In the genomic region with DNA sequence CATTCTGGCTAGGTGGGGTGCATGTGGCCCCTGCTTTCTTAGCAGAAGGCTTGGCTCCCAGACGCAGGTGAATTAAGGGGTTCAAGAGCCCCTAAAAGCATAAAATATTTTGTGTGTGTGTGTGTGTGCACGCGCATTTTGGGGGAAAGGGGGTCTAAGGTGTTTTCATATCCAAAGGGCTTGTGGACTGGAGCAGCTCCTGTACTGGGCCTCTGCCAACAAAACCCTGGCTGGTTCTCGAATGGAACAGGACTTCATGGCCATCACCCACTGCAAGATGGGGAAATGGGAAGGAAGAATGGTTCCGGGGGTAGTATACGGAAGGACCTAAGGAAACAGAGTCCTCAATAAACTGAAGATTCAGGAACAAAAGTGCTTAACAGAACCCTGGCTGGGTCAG, we compare ENCODE assay signal across 8 cellular contexts. TPM values are rescaled to one million over a fixed set of nuclear protein-coding genes. Genes with fewer than 3 reads are reported as not detected.
DNase-seq lines count a peak whose midpoint lies in the region; ATAC-seq and TF ChIP-seq lines count a peak whose summit lies in the region.
"Had no signal": no experiment of that assay in that cellular context is flagged by ENCODE, and none has a peak within 500 bp of the region (broad histone marks: within the 10 kb centered on the region; RNA-seq: fewer than 3 reads in every experiment).

No MANE protein-coding gene starts in this region.

- intact Hi-C loops in activated CD8-positive, alpha-beta T cell treated with anti-CD3 and anti-CD28 coated beads for 36 hours (cut with micrococcal nuclease) = no loop called here

- no peaks in the 10 kb centered on the region for H3K27me3 ChIP-seq in DND-41 (ENCODE audit: insufficient read depth, low read length, poor library complexity)
- H3K27me3 ChIP-seq in neural cell (ENCODE audit: insufficient read depth, low read depth, low read length) = no peaks in the 10 kb centered on the region
- H3K27me3 ChIP-seq: brain microvascular endothelial cell had no signal

- peaks cover 42% of the 10 kb centered on the region for H3K4me1 ChIP-seq in DND-41 (ENCODE audit: insufficient read depth, low read length)

- peaks cover 50% of the 10 kb centered on the region for H3K4me1 Mint-ChIP-seq in activated CD8-positive, alpha-beta T cell treated with anti-CD3 and anti-CD28 coated beads for 36 hours (ENCODE audit: low read depth)

- H3K9me3 ChIP-seq in DND-41 (ENCODE audit: insufficient read depth, low read length, severe bottlenecking) (no peaks in the 10 kb centered on the region), neural cell (ENCODE audit: low read length) (no peaks in the 10 kb centered on the region)

- no peak for ATAC-seq in DND-41 (ENCODE audit: insufficient read depth, low read depth)
- no peak for ATAC-seq in activated CD8-positive, alpha-beta T cell treated with anti-CD3 and anti-CD28 coated beads for 36 hours
- ATAC-seq in HG02870 (IDR thresholded peaks at IDR 0.05; ENCODE audit: unreplicated experiment) = no peak

- H3K9me2 ChIP-seq in neural cell (ENCODE audit: insufficient read depth, low read length) = no peaks in the 10 kb centered on the region

- peak overlapping the region; percentile 49 for H3K27ac Mint-ChIP-seq in activated CD8-positive, alpha-beta T cell treated with anti-CD3 and anti-CD28 coated beads for 36 hours

- no peak for TF ChIP-seq EP300 in neural cell (conservative IDR thresholded peaks at IDR 0.05; ENCODE audit: poor library complexity, severe bottlenecking)

- DNase-seq in DND-41 (no peak), NCI-H128 (lab: John Stamatoyannopoulos, UW; ENCODE audit: unreplicated experiment) (no peak)
- DNase-seq in activated CD8-positive, alpha-beta T cell treated with anti-CD3 and anti-CD28 coated beads for 36 hours = no peak
- DNase-seq in stimulated activated CD4-positive, alpha-beta T cell treated with anti-CD3 and anti-CD28 coated beads, Interleukin-1b, Interleukin-23, amount 100 ng/mL, for 48 hours = no peak

- POLR2A ChIA-PET in activated CD8-positive, alpha-beta T cell treated with anti-CD3 and anti-CD28 coated beads for 36 hours (lab: Charles Lee) = interaction anchor here (1.0 to 36.0 kb wide), 5 partner anchors 10 to 52 kb away, joined by 3 to 1266 read pairs (median 11); a partner anchor contains a TSS

- peak overlapping the region; percentile 49; the same call in 1 of the 2 replicates for H3K9ac ChIP-seq in DND-41 (ENCODE audit: low read depth, low read length)
- H3K9ac ChIP-seq in neural cell (ENCODE audit: low read length) = peak overlapping the region; percentile 98

- no peak for TF ChIP-seq CTCF in DND-41 (IDR thresholded peaks at IDR 0.05; ENCODE audit: borderline replicate concordance, extremely low read depth, low read length, poor library complexity, severe bottlenecking)
- TF ChIP-seq CTCF in activated CD8-positive, alpha-beta T cell treated with anti-CD3 and anti-CD28 coated beads for 36 hours (IDR thresholded peaks at IDR 0.05) = no peak
- TF ChIP-seq CTCF in neural cell (IDR thresholded peaks at IDR 0.05; ENCODE audit: poor library complexity, severe bottlenecking) = no peak

- H3K36me3 ChIP-seq in DND-41 (ENCODE audit: insufficient read depth, low read length) (peaks cover 46% of the 10 kb centered on the region), neural cell (ENCODE audit: insufficient read depth, low read length) (no peaks in the 10 kb centered on the region)
- H3K36me3 ChIP-seq: brain microvascular endothelial cell had no signal

- H3K27ac ChIP-seq in DND-41 (ENCODE audit: low read length) = no peak overlapping the region
- peak overlapping the region; percentile 94 for H3K27ac ChIP-seq in neural cell (ENCODE audit: low read length)

- H3K4me2 ChIP-seq in DND-41 (ENCODE audit: insufficient read depth, low read length) (peak overlapping the region; percentile 59; the same call in 1 of the 2 replicates), neural cell (ENCODE audit: low read length) (no peak overlapping the region)

- H3K79me2 ChIP-seq in DND-41 (ENCODE audit: insufficient read depth, low read length) (peaks cover 18% of the 10 kb centered on the region), neural cell (replicated peaks; ENCODE audit: insufficient read depth, low read length) (peaks cover 6% of the 10 kb centered on the region)

- H2AFZ ChIP-seq in DND-41 (ENCODE audit: low read depth, low read length) (no peak overlapping the region), neural cell (ENCODE audit: low read depth, low read length) (no peak overlapping the region)

- no peaks in the 10 kb centered on the region for H3K9me3 Mint-ChIP-seq in activated CD8-positive, alpha-beta T cell treated with anti-CD3 and anti-CD28 coated beads for 36 hours
- H3K9me3 Mint-ChIP-seq: natural killer cell treated with Interleukin-12 subunit alpha and Interleukin-12 subunit beta and Interleukin-15 and Interleukin-18, amount 100 ng/mL, for 72 hours had no signal

- no peak overlapping the region for H3K4me3 Mint-ChIP-seq in activated CD8-positive, alpha-beta T cell treated with anti-CD3 and anti-CD28 coated beads for 36 hours

- H4K20me1 ChIP-seq in DND-41 (ENCODE audit: insufficient read depth, low read length) (0 out of 2 replicates have a peak, but pooled peaks cover under 1% of the 10 kb centered on the region), neural cell (ENCODE audit: insufficient read depth) (no peaks in the 10 kb centered on the region)

- H3K4me3 ChIP-seq in DND-41 (ENCODE audit: low read depth in 1 of 2, low read length in 2 of 2) (no peak overlapping the region), neural cell (ENCODE audit: low read length) (no peak overlapping the region)

- TF ChIP-seq RAD21 in neural cell (conservative IDR thresholded peaks at IDR 0.05) = no peak

- H3F3A ChIP-seq in neural cell (ENCODE audit: insufficient read depth, low read length, poor library complexity, severe bottlenecking) = peaks cover 8% of the 10 kb centered on the region

- no peaks in the 10 kb centered on the region for H3K27me3 Mint-ChIP-seq in activated CD8-positive, alpha-beta T cell treated with anti-CD3 and anti-CD28 coated beads for 36 hours
- H3K27me3 Mint-ChIP-seq: natural killer cell treated with Interleukin-12 subunit alpha and Interleukin-12 subunit beta and Interleukin-15 and Interleukin-18, amount 100 ng/mL, for 72 hours had no signal

- CTCF ChIA-PET in activated CD8-positive, alpha-beta T cell treated with anti-CD3 and anti-CD28 coated beads for 36 hours (lab: Charles Lee) = interaction anchor here (0.7 to 7.3 kb wide), 15 partner anchors 9 to 189 kb away, joined by 3 to 108 read pairs (median 14); a partner anchor contains a TSS

- peaks cover 36% of the 10 kb centered on the region for H3K36me3 Mint-ChIP-seq in activated CD8-positive, alpha-beta T cell treated with anti-CD3 and anti-CD28 coated beads for 36 hours (ENCODE audit: low read depth)
- H3K36me3 Mint-ChIP-seq: natural killer cell treated with Interleukin-12 subunit alpha and Interleukin-12 subunit beta and Interleukin-15 and Interleukin-18, amount 100 ng/mL, for 72 hours had no signal

TF ChIP-seq in neural cell, 6 proteins besides CTCF, POLR2A, EP300 and RAD21:
- TF ChIP-seq MXI1 (conservative IDR thresholded peaks at IDR 0.05; ENCODE audit: poor library complexity, severe bottlenecking) = no peak
- TF ChIP-seq, protein P1, sequence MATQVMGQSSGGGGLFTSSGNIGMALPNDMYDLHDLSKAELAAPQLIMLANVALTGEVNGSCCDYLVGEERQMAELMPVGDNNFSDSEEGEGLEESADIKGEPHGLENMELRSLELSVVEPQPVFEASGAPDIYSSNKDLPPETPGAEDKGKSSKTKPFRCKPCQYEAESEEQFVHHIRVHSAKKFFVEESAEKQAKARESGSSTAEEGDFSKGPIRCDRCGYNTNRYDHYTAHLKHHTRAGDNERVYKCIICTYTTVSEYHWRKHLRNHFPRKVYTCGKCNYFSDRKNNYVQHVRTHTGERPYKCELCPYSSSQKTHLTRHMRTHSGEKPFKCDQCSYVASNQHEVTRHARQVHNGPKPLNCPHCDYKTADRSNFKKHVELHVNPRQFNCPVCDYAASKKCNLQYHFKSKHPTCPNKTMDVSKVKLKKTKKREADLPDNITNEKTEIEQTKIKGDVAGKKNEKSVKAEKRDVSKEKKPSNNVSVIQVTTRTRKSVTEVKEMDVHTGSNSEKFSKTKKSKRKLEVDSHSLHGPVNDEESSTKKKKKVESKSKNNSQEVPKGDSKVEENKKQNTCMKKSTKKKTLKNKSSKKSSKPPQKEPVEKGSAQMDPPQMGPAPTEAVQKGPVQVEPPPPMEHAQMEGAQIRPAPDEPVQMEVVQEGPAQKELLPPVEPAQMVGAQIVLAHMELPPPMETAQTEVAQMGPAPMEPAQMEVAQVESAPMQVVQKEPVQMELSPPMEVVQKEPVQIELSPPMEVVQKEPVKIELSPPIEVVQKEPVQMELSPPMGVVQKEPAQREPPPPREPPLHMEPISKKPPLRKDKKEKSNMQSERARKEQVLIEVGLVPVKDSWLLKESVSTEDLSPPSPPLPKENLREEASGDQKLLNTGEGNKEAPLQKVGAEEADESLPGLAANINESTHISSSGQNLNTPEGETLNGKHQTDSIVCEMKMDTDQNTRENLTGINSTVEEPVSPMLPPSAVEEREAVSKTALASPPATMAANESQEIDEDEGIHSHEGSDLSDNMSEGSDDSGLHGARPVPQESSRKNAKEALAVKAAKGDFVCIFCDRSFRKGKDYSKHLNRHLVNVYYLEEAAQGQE (IDR thresholded peaks at IDR 0.05; ENCODE audit: borderline replicate concordance) = no peak
- no peak for TF ChIP-seq SMC3 (conservative IDR thresholded peaks at IDR 0.05; ENCODE audit: poor library complexity)
- no peak for TF ChIP-seq EZH2 (IDR thresholded peaks at IDR 0.05; ENCODE audit: borderline replicate concordance, insufficient read depth, low read length, poor library complexity, severe bottlenecking)
- TF ChIP-seq POLR2AphosphoS5 (IDR thresholded peaks at IDR 0.05) = no peak
- no peak for TF ChIP-seq TAF1 (IDR thresholded peaks at IDR 0.05; ENCODE audit: low read depth)

RNA-seq across cellular contexts. Expression of a gene that starts 3.9 kb away (rescaled TPM):
- total RNA-seq in activated CD8-positive, alpha-beta T cell treated with anti-CD3 and anti-CD28 coated beads for 36 hours = 10 to 100 TPM; 26.4 to 28.5 TPM
- 9.2 and 13.7 TPM in 2 replicates for polyA plus RNA-seq in neural cell
- 17.5 and 27.1 TPM in 2 replicates for polyA minus RNA-seq in neural cell

RNA-seq across cellular contexts. Expression of a gene that starts 9.5 kb away (rescaled TPM):
- 100 to 1,000 TPM; 315 to 330 TPM for total RNA-seq in activated CD8-positive, alpha-beta T cell treated with anti-CD3 and anti-CD28 coated beads for 36 hours
- 193 and 228 TPM in 2 replicates for polyA plus RNA-seq in neural cell
- polyA minus RNA-seq in neural cell = 157 and 175 TPM in 2 replicates

RNA-seq across cellular contexts. Expression of a gene that starts 19.2 kb away (rescaled TPM):
- 1 to 10 TPM; 4.6 to 5.3 TPM for total RNA-seq in activated CD8-positive, alpha-beta T cell treated with anti-CD3 and anti-CD28 coated beads for 36 hours
- 13.6 and 20.5 TPM in 2 replicates for polyA plus RNA-seq in neural cell
- 12.7 and 18.9 TPM in 2 replicates for polyA minus RNA-seq in neural cell

RNA-seq across cellular contexts. Expression of a gene that starts 19.8 kb away (rescaled TPM):
- total RNA-seq in activated CD8-positive, alpha-beta T cell treated with anti-CD3 and anti-CD28 coated beads for 36 hours = not detected
- not detected in 2 replicates for polyA plus RNA-seq in neural cell
- polyA minus RNA-seq in neural cell = not detected in 2 replicates
- total RNA-seq: natural killer cell treated with Interleukin-12 subunit alpha and Interleukin-12 subunit beta and Interleukin-15 and Interleukin-18, amount 100 ng/mL, for 72 hours had no signal

RNA-seq across cellular contexts. Expression of a gene that starts 20.0 kb away (rescaled TPM):
- total RNA-seq in activated CD8-positive, alpha-beta T cell treated with anti-CD3 and anti-CD28 coated beads for 36 hours = 100 to 1,000 TPM; 226 to 244 TPM
- 477 and 500 TPM in 2 replicates for polyA plus RNA-seq in neural cell
- polyA minus RNA-seq in neural cell = 118 and 135 TPM in 2 replicates
